ENCODE assay signal across 14 cellular contexts in genomic region chr4:151887816-151888180, GRCh38.
DNase-seq lines count a peak whose midpoint lies in the region; ATAC-seq lines count a peak whose summit lies in the region.
"Had no signal": no experiment of that assay in that cellular context is flagged by ENCODE, and none has a peak within 500 bp of the region (broad histone marks: within the 10 kb centered on the region; RNA-seq: fewer than 3 reads in every experiment).

No MANE protein-coding gene starts in this region.

- no peak overlapping the region for H3K4me3 Mint-ChIP-seq in activated naive CD4-positive, alpha-beta T cell treated with anti-CD3 and anti-CD28 coated beads, Interleukin-2, amount 10 ng/mL, durations not matched to agents 7 days and 5 days
- no peak overlapping the region for H3K4me3 Mint-ChIP-seq in activated CD4-positive, alpha-beta memory T cell treated with anti-CD3 and anti-CD28 coated beads for 36 hours

- H3K27me3 Mint-ChIP-seq in activated naive CD4-positive, alpha-beta T cell treated with anti-CD3 and anti-CD28 coated beads, Interleukin-2, amount 10 ng/mL, durations not matched to agents 7 days and 5 days: no peaks in the 10 kb centered on the region
- no peaks in the 10 kb centered on the region for H3K27me3 Mint-ChIP-seq in activated CD4-positive, alpha-beta memory T cell treated with anti-CD3 and anti-CD28 coated beads for 36 hours

- peak overlapping the region in 1 of 2 donors; percentile 9 for H3K27ac Mint-ChIP-seq in activated naive CD4-positive, alpha-beta T cell treated with anti-CD3 and anti-CD28 coated beads, Interleukin-2, amount 50 U/mL, for 72 hours
- H3K27ac Mint-ChIP-seq in activated naive CD4-positive, alpha-beta T cell treated with anti-CD3 and anti-CD28 coated beads, Interleukin-2, amount 10 ng/mL, durations not matched to agents 7 days and 5 days: no peak overlapping the region
- H3K27ac Mint-ChIP-seq in activated CD4-positive, alpha-beta memory T cell treated with anti-CD3 and anti-CD28 coated beads for 36 hours: no peak overlapping the region

- H3K9me3 Mint-ChIP-seq in activated naive CD4-positive, alpha-beta T cell treated with anti-CD3 and anti-CD28 coated beads, Interleukin-2, amount 50 U/mL, for 72 hours: peaks cover 0 to 4% of the 10 kb centered on the region in 2 donors
- peaks cover 4% of the 10 kb centered on the region for H3K9me3 Mint-ChIP-seq in activated naive CD4-positive, alpha-beta T cell treated with anti-CD3 and anti-CD28 coated beads, Interleukin-2, amount 10 ng/mL, durations not matched to agents 7 days and 5 days
- H3K9me3 Mint-ChIP-seq in activated CD4-positive, alpha-beta memory T cell treated with anti-CD3 and anti-CD28 coated beads for 36 hours: no peaks in the 10 kb centered on the region

- ATAC-seq in activated naive CD4-positive, alpha-beta T cell treated with anti-CD3 and anti-CD28 coated beads, Interleukin-2, amount 50 U/mL, for 72 hours: peak; percentile 8 to 36
- ATAC-seq in HG02588 (IDR thresholded peaks at IDR 0.05; ENCODE audit: unreplicated experiment) (peak; percentile 12), HG03378 (IDR thresholded peaks at IDR 0.05; ENCODE audit: unreplicated experiment) (peak; percentile 19)

- DNase-seq in activated naive CD4-positive, alpha-beta T cell treated with anti-CD3 and anti-CD28 coated beads, Interleukin-2, amount 50 U/mL, for 72 hours (ENCODE audit: low spot score in 2 of 2): no peak
- no peak for DNase-seq in activated naive CD4-positive, alpha-beta T cell treated with anti-CD3 and anti-CD28 coated beads, Interleukin-2, amount 10 ng/mL, durations not matched to agents 7 days and 5 days
- DNase-seq in cerebellum (ENCODE audit: low spot score): no peak
- DNase-seq in ecto neural progenitor cell (ENCODE audit: low spot score): no peak
- DNase-seq in activated CD4-positive, alpha-beta memory T cell treated with anti-CD3 and anti-CD28 coated beads for 36 hours: no peak
- DNase-seq: activated effector memory CD4-positive, alpha-beta T cell treated with anti-CD3 and anti-CD28 coated beads, Interleukin-2, amount 50 U/mL, for 16 hours; cortex of kidney; left ventricle myocardium inferior; NCI-H2081; stimulated activated CD4-positive, alpha-beta T cell treated with anti-CD3 and anti-CD28 coated beads, Interleukin-4, amount 100 ng/mL, for 1 hour had no signal

- H3K36me3 Mint-ChIP-seq in activated naive CD4-positive, alpha-beta T cell treated with anti-CD3 and anti-CD28 coated beads, Interleukin-2, amount 50 U/mL, for 72 hours: peaks cover 0 to 6% of the 10 kb centered on the region in 2 donors
- H3K36me3 Mint-ChIP-seq in activated naive CD4-positive, alpha-beta T cell treated with anti-CD3 and anti-CD28 coated beads, Interleukin-2, amount 10 ng/mL, durations not matched to agents 7 days and 5 days: no peaks in the 10 kb centered on the region
- H3K36me3 Mint-ChIP-seq in activated CD4-positive, alpha-beta memory T cell treated with anti-CD3 and anti-CD28 coated beads for 36 hours: no peaks in the 10 kb centered on the region

- POLR2A ChIA-PET in activated CD4-positive, alpha-beta memory T cell treated with anti-CD3 and anti-CD28 coated beads for 36 hours (lab: Charles Lee): no interaction called here

- CTCF ChIA-PET in activated naive CD4-positive, alpha-beta T cell treated with anti-CD3 and anti-CD28 coated beads, Interleukin-2, amount 10 ng/mL, durations not matched to agents 7 days and 5 days (lab: Charles Lee): interaction anchor here (1.0 to 1.6 kb wide), 2 partner anchors 29 to 119 kb away, joined by 3 read pairs; no protein-coding TSS in a partner anchor
- CTCF ChIA-PET in activated CD4-positive, alpha-beta memory T cell treated with anti-CD3 and anti-CD28 coated beads for 36 hours (lab: Charles Lee): no interaction called here

- H3K27ac ChIP-seq in temporal lobe (ENCODE audit: low read depth, low read length): peak overlapping the region; percentile 59
- H3K27ac ChIP-seq: left ventricle myocardium inferior, VCaP had no signal

- peaks cover 10% of the 10 kb centered on the region for H3K4me1 Mint-ChIP-seq in activated naive CD4-positive, alpha-beta T cell treated with anti-CD3 and anti-CD28 coated beads, Interleukin-2, amount 10 ng/mL, durations not matched to agents 7 days and 5 days
- peaks cover 11% of the 10 kb centered on the region for H3K4me1 Mint-ChIP-seq in activated CD4-positive, alpha-beta memory T cell treated with anti-CD3 and anti-CD28 coated beads for 36 hours (ENCODE audit: low read depth)

- intact Hi-C loops in activated CD4-positive, alpha-beta memory T cell treated with anti-CD3 and anti-CD28 coated beads for 36 hours (cut with micrococcal nuclease): loop anchor here (1.0 to 10.0 kb wide), 3 partner anchors 54 to 487 kb away; no protein-coding TSS in a partner anchor
